21 cellular contexts compared by ENCODE assay signal in the genomic region with DNA sequence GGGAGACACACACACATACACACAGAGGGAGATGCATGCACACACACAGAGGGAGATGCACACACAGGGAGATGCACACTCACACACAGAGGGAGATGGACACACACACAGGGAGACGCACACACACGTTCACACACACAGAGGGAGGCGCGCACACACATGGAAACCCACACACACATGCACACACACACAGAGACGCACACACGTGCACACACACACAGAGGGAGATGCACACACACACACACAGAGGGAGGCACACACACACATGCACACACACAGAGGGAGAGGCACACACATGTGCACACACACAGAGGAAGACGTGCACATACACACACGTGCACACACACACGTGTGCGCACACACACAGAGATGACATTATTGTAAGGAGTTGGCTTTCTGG.
A peak's percentile ranks its signal among the peaks of the same experiment; 100 is the strongest.
DNase-seq lines count a peak whose midpoint lies in the region; ATAC-seq and TF ChIP-seq lines count a peak whose summit lies in the region.
"Had no signal": no experiment of that assay in that cellular context is flagged by ENCODE, and none has a peak within 500 bp of the region (broad histone marks: within the 10 kb centered on the region; RNA-seq: fewer than 3 reads in every experiment).

No MANE protein-coding gene starts in this region.

- H2BK20ac ChIP-seq in H9 (ENCODE audit: low read depth, low read length, poor library complexity, severe bottlenecking) (no peak overlapping the region), IMR-90 (ENCODE audit: low read depth, low read length) (no peak overlapping the region)

- H3K4ac ChIP-seq in H9 (ENCODE audit: low read depth, low read length) (no peak overlapping the region), IMR-90 (ENCODE audit: low read depth, low read length) (no peak overlapping the region), neuronal stem cell (ENCODE audit: low read length) (peak overlapping the region; percentile 67)

- dilution Hi-C loops in IMR-90 (cut with HindIII; ENCODE audit: low sequenced_read_pairs, unreplicated experiment), result no loop called here

- H4K20me1 ChIP-seq in H9 (ENCODE audit: control insufficient read depth, insufficient read depth, insufficient read length), result no peaks in the 10 kb centered on the region
- no peaks in the 10 kb centered on the region for H4K20me1 ChIP-seq in IMR-90 (ENCODE audit: insufficient read depth, low read length)
- H4K20me1 ChIP-seq: BLaER1 had no signal

- no peak overlapping the region for H3K4me2 ChIP-seq in H9 (ENCODE audit: insufficient read depth, insufficient read length, low read length)
- no peak overlapping the region for H3K4me2 ChIP-seq in IMR-90 (ENCODE audit: low read depth, low read length)
- no peak overlapping the region for H3K4me2 ChIP-seq in neuronal stem cell (ENCODE audit: insufficient read depth, low read length, poor library complexity, severe bottlenecking)
- H3K4me2 ChIP-seq: BLaER1 had no signal

- POLR2A ChIA-PET in IMR-90 (lab: Charles Lee; ENCODE audit: unreplicated experiment), result no interaction called here

- H2BK15ac ChIP-seq in H9 (ENCODE audit: low read depth, low read length) (no peak overlapping the region), IMR-90 (ENCODE audit: low read depth, low read length) (no peak overlapping the region), neuronal stem cell (ENCODE audit: low read length) (no peak overlapping the region)

- H3K27ac ChIP-seq in H9 (ENCODE audit: insufficient read length, low read depth, low read length), result no peak overlapping the region
- H3K27ac ChIP-seq in IMR-90 (ENCODE audit: insufficient read depth, low read length), result no peak overlapping the region
- H3K27ac ChIP-seq in neuronal stem cell (replicated peaks; ENCODE audit: low read length), result no peak overlapping the region
- H3K27ac ChIP-seq: 22Rv1, BLaER1, C4-2B had no signal

- no peak overlapping the region for H3T11ph ChIP-seq in H9 (ENCODE audit: low read length)

- no peak overlapping the region for H3K4me3 Mint-ChIP-seq in H9
- H3K4me3 Mint-ChIP-seq: B cell; CD4-positive, CD25-positive, alpha-beta regulatory T cell; CD8-positive, alpha-beta T cell; HFFc6 had no signal

- H3K79me1 ChIP-seq in H9 (ENCODE audit: insufficient read depth, low read depth, low read length, poor library complexity, severe bottlenecking) (no peaks in the 10 kb centered on the region), IMR-90 (ENCODE audit: low read depth in 1 of 2, low read length in 2 of 2) (no peaks in the 10 kb centered on the region), neuronal stem cell (ENCODE audit: low read depth, low read length) (peaks cover 3% of the 10 kb centered on the region)

- H4K8ac ChIP-seq in H9 (replicated peaks; ENCODE audit: insufficient read length, low read depth, low read length), result no peak overlapping the region
- H4K8ac ChIP-seq in IMR-90 (ENCODE audit: low read depth in 2 of 2, low read length in 2 of 2), result no peak overlapping the region
- no peak overlapping the region for H4K8ac ChIP-seq in neuronal stem cell (ENCODE audit: low read depth, low read length)

- no peak overlapping the region for H3K4me3 ChIP-seq in IMR-90 (ENCODE audit: insufficient read depth, low read depth, low read length)
- peak overlapping the region in 1 of 2 donors; percentile 69 for H3K4me3 ChIP-seq in neuronal stem cell (ENCODE audit: low read length in 2 of 2)
- H3K4me3 ChIP-seq: BLaER1 had no signal

- H3K4me1 ChIP-seq in H9 (ENCODE audit: insufficient read depth, low read length) (no peaks in the 10 kb centered on the region), IMR-90 (ENCODE audit: control insufficient read depth, insufficient read depth, low read length) (no peaks in the 10 kb centered on the region), neuronal stem cell (ENCODE audit: control insufficient read depth in 2 of 2, insufficient read depth in 1 of 2, low read depth in 1 of 2, low read length in 2 of 2) (peaks cover 0 to 10% of the 10 kb centered on the region in 2 donors)
- H3K4me1 ChIP-seq: Caco-2 had no signal

- no peaks in the 10 kb centered on the region for H3K36me3 Mint-ChIP-seq in H9 (ENCODE audit: insufficient read depth in 1 of 3, low read depth in 3 of 3)
- H3K36me3 Mint-ChIP-seq: CD4-positive, CD25-positive, alpha-beta regulatory T cell; CD8-positive, alpha-beta T cell had no signal

- H3K9ac ChIP-seq in H9 (ENCODE audit: extremely low read depth, insufficient read length, low read length), result no peak overlapping the region
- H3K9ac ChIP-seq in IMR-90 (ENCODE audit: low read depth, low read length), result no peak overlapping the region
- H3K9ac ChIP-seq in neuronal stem cell (ENCODE audit: low read depth, low read length, poor library complexity), result peak overlapping the region; percentile 53
- H3K9ac ChIP-seq: BLaER1 had no signal

- H2AK9ac ChIP-seq in IMR-90 (replicated peaks; ENCODE audit: low read depth, low read length, poor library complexity), result no peak overlapping the region

- no peaks in the 10 kb centered on the region for H3K79me2 ChIP-seq in H9 (ENCODE audit: insufficient read depth, low read length)

- TF ChIP-seq CTCF in H9 (conservative IDR thresholded peaks at IDR 0.05) (no peak), IMR-90 (conservative IDR thresholded peaks at IDR 0.05; ENCODE audit: low read depth, low read length) (no peak)

- in situ Hi-C loops in IMR-90 (cut with MboI; ENCODE audit: low sequenced_read_pairs), result no loop called here

- H2AFZ ChIP-seq in H9 (ENCODE audit: low read length), result no peak overlapping the region
- peak overlapping the region; percentile 43 for H2AFZ ChIP-seq in IMR-90 (replicated peaks; ENCODE audit: low read length, poor library complexity)
- no peak overlapping the region for H2AFZ ChIP-seq in neuronal stem cell (ENCODE audit: low read length)

- no CpG with 5 or more reads among the region's 10 CpGs for WGBS in H9 (ENCODE audit: extremely low coverage, insufficient read length, low lambda C conversion rate)
- WGBS in IMR-90 (ENCODE audit: extremely low coverage in 2 of 2, insufficient read length in 1 of 2), 2 experiments, result no CpG with 5 or more reads among the region's 10 CpGs
- no CpG with 5 or more reads among the region's 10 CpGs for WGBS in neuronal stem cell (ENCODE audit: extremely low coverage in 2 of 2, insufficient read length in 2 of 2, insufficient replicate concordance in 1 of 2), 2 donors

- H3K36me3 ChIP-seq in IMR-90 (ENCODE audit: control insufficient read depth, insufficient read depth, low read length) (no peaks in the 10 kb centered on the region), neuronal stem cell (replicated peaks in 1 of 2; ENCODE audit: control insufficient read depth in 2 of 2, insufficient read depth in 2 of 2, low read length in 2 of 2) (no peaks in the 10 kb centered on the region)
- H3K36me3 ChIP-seq: BLaER1 had no signal

- no peak overlapping the region for H3K23ac ChIP-seq in H9 (ENCODE audit: insufficient read length, low read depth, low read length)
- H3K23ac ChIP-seq in IMR-90 (ENCODE audit: low read depth, low read length), result no peak overlapping the region
- H3K23ac ChIP-seq in neuronal stem cell (ENCODE audit: low read depth, low read length, poor library complexity), result peak overlapping the region; percentile 90

- H3K9me3 ChIP-seq in H9 (ENCODE audit: control insufficient read depth, low read depth, low read length) (no peaks in the 10 kb centered on the region), IMR-90 (ENCODE audit: control insufficient read depth, insufficient read depth, low read length) (peaks cover 9% of the 10 kb centered on the region), neuronal stem cell (replicated peaks in 1 of 2; ENCODE audit: control insufficient read depth in 2 of 2, insufficient read depth in 1 of 2, low read depth in 1 of 2, low read length in 2 of 2) (peaks cover 0 to 9% of the 10 kb centered on the region in 2 donors)
- H3K9me3 ChIP-seq: BLaER1, Caco-2 had no signal

- H3K56ac ChIP-seq in H9 (ENCODE audit: insufficient read length, low read depth, low read length) (no peak overlapping the region), IMR-90 (ENCODE audit: extremely low read depth, insufficient read depth, low read length) (no peak overlapping the region)

- peak overlapping the region; percentile 29 for H4K5ac ChIP-seq in H9 (ENCODE audit: insufficient read length, low read depth, low read length)
- H4K5ac ChIP-seq in IMR-90 (ENCODE audit: low read depth, low read length), result no peak overlapping the region

- no peak overlapping the region for H4K91ac ChIP-seq in H9 (ENCODE audit: insufficient read length, low read depth, low read length)
- H4K91ac ChIP-seq in IMR-90 (ENCODE audit: insufficient read depth, low read depth, low read length), result no peak overlapping the region
- H4K91ac ChIP-seq in neuronal stem cell (ENCODE audit: low read depth, low read length, poor library complexity), result peak overlapping the region; percentile 81

- ATAC-seq in Right ventricle myocardium inferior (peak; percentile 24), left ventricle myocardium superior (no peak), IMR-90 (ENCODE audit: low read depth) (no peak)
- ATAC-seq: CD8-positive, alpha-beta T cell; HCT116 had no signal

- H3K14ac ChIP-seq in H9 (ENCODE audit: insufficient read depth, low read length) (peak overlapping the region; percentile 6; the same call in 1 of the 2 replicates), IMR-90 (replicated peaks; ENCODE audit: low read depth, low read length) (no peak overlapping the region), neuronal stem cell (ENCODE audit: low read length) (peak overlapping the region; percentile 59)

- CTCF ChIA-PET in IMR-90 (lab: Yijun Ruan, JAX), result no interaction called here

- DNase-seq in Right ventricle myocardium inferior (ENCODE audit: missing footprints) (no peak), left ventricle myocardium superior (no peak), H9 (no peak), IMR-90 (no peak), neuronal stem cell (ENCODE audit: low spot score) (no peak), pons (ENCODE audit: low spot score) (no peak), occipital lobe (lab: John Stamatoyannopoulos, UW) (no peak)
- DNase-seq in activated CD4-positive, alpha-beta T cell treated with anti-CD3 and anti-CD28 coated beads, Interleukin-2, amount 50 U/mL, for 48 hours, result no peak
- DNase-seq: Caco-2; CD4-positive, CD25-positive, alpha-beta regulatory T cell; CD8-positive, alpha-beta T cell; DMS153; DND-41; GOT3; H7; HFFc6 had no signal

- H3K27me3 Mint-ChIP-seq in H9 (ENCODE audit: low read depth), result peaks cover 9% of the 10 kb centered on the region
- H3K27me3 Mint-ChIP-seq: B cell; CD4-positive, CD25-positive, alpha-beta regulatory T cell had no signal

- no peak for TF ChIP-seq RAD21 in IMR-90 (IDR thresholded peaks at IDR 0.05; ENCODE audit: low read length)

- no peaks in the 10 kb centered on the region for H3K27me3 ChIP-seq in H9 (ENCODE audit: insufficient read depth, low read length)
- H3K27me3 ChIP-seq in IMR-90 (ENCODE audit: control insufficient read depth, insufficient read depth, low read length), result no peaks in the 10 kb centered on the region
- H3K27me3 ChIP-seq in neuronal stem cell (ENCODE audit: control insufficient read depth in 3 of 3, insufficient read depth in 3 of 3, low read depth in 1 of 3, low read length in 3 of 3), result peaks cover 0 to 4% (median 3%) of the 10 kb centered on the region in 3 experiments
- H3K27me3 ChIP-seq: BLaER1 had no signal

- no peaks in the 10 kb centered on the region; a peak in 1 of 5 replicates for H3K9me3 Mint-ChIP-seq in H9
- H3K9me3 Mint-ChIP-seq: CD4-positive, CD25-positive, alpha-beta regulatory T cell; CD8-positive, alpha-beta T cell had no signal

- no peaks in the 10 kb centered on the region for H3K23me2 ChIP-seq in H9 (ENCODE audit: insufficient read length, low read depth, low read length, poor library complexity, severe bottlenecking)

- H3K9me1 ChIP-seq in IMR-90 (ENCODE audit: insufficient read depth, low read length), result no peaks in the 10 kb centered on the region

- no peaks in the 10 kb centered on the region for H3K4me1 Mint-ChIP-seq in H9
- H3K4me1 Mint-ChIP-seq: B cell; CD4-positive, CD25-positive, alpha-beta regulatory T cell had no signal

- BruUV-seq in IMR-90 (replicated peaks; lab: Mats Ljungman, UMichigan), result no TSS peak

- H2BK120ac ChIP-seq in H9 (ENCODE audit: low read depth, low read length, poor library complexity, severe bottlenecking) (no peak overlapping the region), IMR-90 (ENCODE audit: low read depth, low read length) (no peak overlapping the region), neuronal stem cell (ENCODE audit: low read depth, low read length) (no peak overlapping the region)

- intact Hi-C loops in Right ventricle myocardium inferior (cut with DNase I) (no loop called here), left ventricle myocardium superior (cut with micrococcal nuclease) (no loop called here), IMR-90 (cut with micrococcal nuclease) (no loop called here)

- no peak overlapping the region for H2AK5ac ChIP-seq in H9 (ENCODE audit: insufficient read length, low read length)
- no peak overlapping the region for H2AK5ac ChIP-seq in IMR-90 (ENCODE audit: low read depth, low read length)
- peak overlapping the region; percentile 30 for H2AK5ac ChIP-seq in neuronal stem cell (ENCODE audit: low read depth, low read length)

- H2BK5ac ChIP-seq in H9 (ENCODE audit: insufficient read length, low read length), result no peak overlapping the region
- no peak overlapping the region for H2BK5ac ChIP-seq in IMR-90 (ENCODE audit: low read depth, low read length, poor library complexity, severe bottlenecking)
- H2BK5ac ChIP-seq in neuronal stem cell (ENCODE audit: low read length), result no peak overlapping the region

- H2BK12ac ChIP-seq in H9 (ENCODE audit: insufficient read length, low read depth, low read length) (no peak overlapping the region), neuronal stem cell (ENCODE audit: low read length) (peak overlapping the region; percentile 94)

- no peak for TF ChIP-seq POLR2A in IMR-90 (IDR thresholded peaks at IDR 0.05; ENCODE audit: low read depth, low read length)

- no peak overlapping the region for H3K18ac ChIP-seq in H9 (ENCODE audit: insufficient read length, low read depth, low read length)
- no peak overlapping the region for H3K18ac ChIP-seq in IMR-90 (ENCODE audit: low read depth, low read length)
- H3K18ac ChIP-seq in neuronal stem cell (ENCODE audit: low read length), result peak overlapping the region; percentile 62

- H3K27ac Mint-ChIP-seq in H9, result no peak overlapping the region
- H3K27ac Mint-ChIP-seq: B cell; CD4-positive, CD25-positive, alpha-beta regulatory T cell; CD8-positive, alpha-beta T cell; HFFc6 had no signal
